Comparison of ENCODE assay signal across 23 cellular contexts in the genomic region with DNA sequence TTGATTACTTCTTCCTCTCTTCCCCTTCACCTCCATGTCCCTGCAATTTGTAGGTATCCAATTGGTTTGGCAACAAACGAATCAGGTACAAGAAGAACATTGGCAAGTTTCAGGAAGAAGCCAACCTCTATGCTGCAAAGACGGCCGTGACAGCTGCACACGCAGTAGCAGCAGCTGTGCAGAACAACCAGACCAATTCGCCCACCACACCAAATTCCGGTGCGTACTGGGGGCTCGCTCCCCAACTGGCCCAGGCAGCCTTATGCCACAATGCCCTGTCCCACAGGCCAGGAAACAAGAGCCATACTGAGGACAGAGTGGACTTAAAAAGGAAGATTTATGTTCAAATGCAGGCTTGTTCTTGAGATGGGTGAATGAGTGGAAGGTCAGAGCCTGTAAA.
"Had no signal": no experiment of that assay in that cellular context is flagged by ENCODE, and none has a peak within 500 bp of the region (broad histone marks: within the 10 kb centered on the region; RNA-seq: fewer than 3 reads in every experiment).

No MANE protein-coding gene starts in this region.

- H3K4me1 ChIP-seq: body of pancreas, foreskin keratinocyte, testis, transverse colon had no signal

- H3K27ac Mint-ChIP-seq: activated CD4-positive, alpha-beta memory T cell treated with anti-CD3 and anti-CD28 coated beads for 36 hours; activated CD4-positive, alpha-beta T cell treated with anti-CD3 and anti-CD28 coated beads, Interleukin-2, amount 10 ng/mL, durations not matched to agents 24 days and 14 days; activated naive CD4-positive, alpha-beta T cell treated with anti-CD3 and anti-CD28 coated beads, Interleukin-2, amount 10 ng/mL, durations not matched to agents 7 days and 5 days; activated naive CD8-positive, alpha-beta T cell treated with anti-CD3 and anti-CD28 coated beads, Interleukin-2, amount 10 ng/mL, durations not matched to agents 7 days and 5 days; activated T-helper 1 cell treated with anti-CD3 and anti-CD28 coated beads, Interleukin-12 subunit alpha, Interleukin-12 subunit beta, Interleukin-2, Interleukin-4 antibody, amounts not matched to agents 30 ng/mL and 10 ng/mL and 1 ng/mL, durations not matched to agents 14 hours and 24 hours and 36 hours; mesothelial cell of epicardium; natural killer cell; progenitor cell of endocrine pancreas had no signal

- H3K4me1 Mint-ChIP-seq: activated CD4-positive, alpha-beta T cell treated with anti-CD3 and anti-CD28 coated beads, Interleukin-2, amount 10 ng/mL, durations not matched to agents 24 days and 14 days; activated naive CD4-positive, alpha-beta T cell treated with anti-CD3 and anti-CD28 coated beads, Interleukin-2, amount 10 ng/mL, durations not matched to agents 7 days and 5 days; activated naive CD8-positive, alpha-beta T cell treated with anti-CD3 and anti-CD28 coated beads, Interleukin-2, amount 10 ng/mL, durations not matched to agents 7 days and 5 days; natural killer cell had no signal

- H3K4me3 Mint-ChIP-seq: activated CD4-positive, alpha-beta memory T cell treated with anti-CD3 and anti-CD28 coated beads for 36 hours; activated CD4-positive, alpha-beta T cell treated with anti-CD3 and anti-CD28 coated beads, Interleukin-2, amount 10 ng/mL, durations not matched to agents 24 days and 14 days; activated naive CD4-positive, alpha-beta T cell treated with anti-CD3 and anti-CD28 coated beads, Interleukin-2, amount 10 ng/mL, durations not matched to agents 7 days and 5 days; activated naive CD8-positive, alpha-beta T cell treated with anti-CD3 and anti-CD28 coated beads, Interleukin-2, amount 10 ng/mL, durations not matched to agents 7 days and 5 days; activated T-helper 1 cell treated with anti-CD3 and anti-CD28 coated beads, Interleukin-12 subunit alpha, Interleukin-12 subunit beta, Interleukin-2, Interleukin-4 antibody, amounts not matched to agents 30 ng/mL and 10 ng/mL and 1 ng/mL, durations not matched to agents 14 hours and 24 hours and 36 hours; mesothelial cell of epicardium; natural killer cell had no signal

- DNase-seq: activated CD4-positive, alpha-beta memory T cell treated with anti-CD3 and anti-CD28 coated beads for 36 hours; activated CD4-positive, alpha-beta T cell treated with anti-CD3 and anti-CD28 coated beads, Interleukin-2, amount 10 ng/mL, durations not matched to agents 24 days and 14 days; activated CD4-positive, CD25-positive, alpha-beta regulatory T cell treated with anti-CD3 and anti-CD28 coated beads, Interleukin-2, amount 50 U/mL, for 72 hours; activated CD8-positive, alpha-beta memory T cell treated with anti-CD3 and anti-CD28 coated beads, Interleukin-2, amount 50 U/mL, for 4 hours; activated gamma-delta T cell; activated naive CD4-positive, alpha-beta T cell treated with anti-CD3 and anti-CD28 coated beads, Interleukin-2, amount 10 ng/mL, durations not matched to agents 7 days and 5 days; activated naive CD8-positive, alpha-beta T cell treated with anti-CD3 and anti-CD28 coated beads, Interleukin-2, amount 10 ng/mL, durations not matched to agents 7 days and 5 days; activated T-cell treated with anti-CD3 and anti-CD28 coated beads, Interleukin-2, amount 50 U/mL, for 1 hour; body of pancreas; cortex of kidney; foreskin keratinocyte; mammary epithelial cell; natural killer cell; ovary; stimulated activated naive CD4-positive, alpha-beta T cell treated with Interleukin-2 at 50 U/mL for 16 hours; T-helper 2 cell; testis; transverse colon had no signal

- ATAC-seq: body of pancreas, foreskin keratinocyte, natural killer cell had no signal

- H3K9me3 ChIP-seq: body of pancreas, esophagus muscularis mucosa, ovary, testis, transverse colon had no signal

- H3K27me3 Mint-ChIP-seq: activated CD4-positive, alpha-beta memory T cell treated with anti-CD3 and anti-CD28 coated beads for 36 hours; activated CD4-positive, alpha-beta T cell treated with anti-CD3 and anti-CD28 coated beads, Interleukin-2, amount 10 ng/mL, durations not matched to agents 24 days and 14 days; activated naive CD4-positive, alpha-beta T cell treated with anti-CD3 and anti-CD28 coated beads, Interleukin-2, amount 10 ng/mL, durations not matched to agents 7 days and 5 days; activated naive CD8-positive, alpha-beta T cell treated with anti-CD3 and anti-CD28 coated beads, Interleukin-2, amount 10 ng/mL, durations not matched to agents 7 days and 5 days; progenitor cell of endocrine pancreas had no signal

- H3K4me3 ChIP-seq: body of pancreas, cardiac muscle cell, esophagus muscularis mucosa, ovary, testis, transverse colon had no signal

- H3K36me3 Mint-ChIP-seq: activated naive CD8-positive, alpha-beta T cell treated with anti-CD3 and anti-CD28 coated beads, Interleukin-2, amount 10 ng/mL, durations not matched to agents 7 days and 5 days had no signal

- H3K36me3 ChIP-seq: ovary, transverse colon had no signal

- H3K9me3 Mint-ChIP-seq: activated CD4-positive, alpha-beta memory T cell treated with anti-CD3 and anti-CD28 coated beads for 36 hours; activated CD4-positive, alpha-beta T cell treated with anti-CD3 and anti-CD28 coated beads, Interleukin-2, amount 10 ng/mL, durations not matched to agents 24 days and 14 days; activated naive CD4-positive, alpha-beta T cell treated with anti-CD3 and anti-CD28 coated beads, Interleukin-2, amount 10 ng/mL, durations not matched to agents 7 days and 5 days; activated naive CD8-positive, alpha-beta T cell treated with anti-CD3 and anti-CD28 coated beads, Interleukin-2, amount 10 ng/mL, durations not matched to agents 7 days and 5 days; activated T-helper 1 cell treated with anti-CD3 and anti-CD28 coated beads, Interleukin-12 subunit alpha, Interleukin-12 subunit beta, Interleukin-2, Interleukin-4 antibody, amounts not matched to agents 30 ng/mL and 10 ng/mL and 1 ng/mL, durations not matched to agents 14 hours and 24 hours and 36 hours; mesothelial cell of epicardium; natural killer cell had no signal
